ENCODE assay signal across 12 cellular contexts in the genomic region with DNA sequence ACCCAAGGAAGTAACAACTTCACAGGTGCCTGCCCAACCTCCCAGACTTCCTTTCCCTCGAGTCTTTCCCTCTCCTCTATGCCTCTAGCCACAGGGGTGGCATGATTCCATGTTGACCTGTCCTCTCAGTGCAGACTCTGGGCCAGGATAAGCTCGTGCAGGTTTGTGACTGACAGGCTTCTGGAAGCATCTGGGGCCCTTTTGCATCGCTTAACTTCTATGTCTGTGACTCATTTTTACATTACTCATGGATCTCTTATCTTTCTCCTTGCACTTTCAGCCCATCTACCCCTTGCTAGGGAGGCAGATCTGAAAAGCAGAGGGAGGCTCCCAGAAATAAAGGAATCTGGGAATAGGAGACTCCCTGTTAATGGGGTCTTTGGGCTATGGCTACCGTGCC.
A peak's percentile ranks its signal among the peaks of the same experiment; 100 is the strongest.
DNase-seq lines count a peak whose midpoint lies in the region; ATAC-seq and TF ChIP-seq lines count a peak whose summit lies in the region.
"Had no signal": no experiment of that assay in that cellular context is flagged by ENCODE, and none has a peak within 500 bp of the region (broad histone marks: within the 10 kb centered on the region; RNA-seq: fewer than 3 reads in every experiment).

No MANE protein-coding gene starts in this region.

- peaks cover 49% of the 10 kb centered on the region for H3K36me3 Mint-ChIP-seq in activated T-helper 2 cell treated with anti-CD3 and anti-CD28 coated beads, Interferon-gamma antibody, Interleukin-2, Interleukin-4, amounts not matched to agents 10 μg/mL and 5 μg/mL and 100 μg/mL, durations not matched to agents 14 hours and 24 hours and 36 hours (ENCODE audit: low read depth)

- peak; percentile 88 for ATAC-seq in foreskin keratinocyte
- no peak for ATAC-seq in stimulated activated naive CD8-positive, alpha-beta T cell treated with anti-CD3 and anti-CD28 coated beads, Interleukin-15, amount 100 ng/mL, for 72 hours

- TF ChIP-seq CTCF in foreskin keratinocyte (conservative IDR thresholded peaks at IDR 0.05), result no peak

- DNase-seq in A172 (ENCODE audit: low spot score) (peak; percentile 79), HS-27A (ENCODE audit: low read depth) (peak; percentile 17), foreskin keratinocyte (peak; percentile 42 to 73), midbrain (lab: John Stamatoyannopoulos, UW) (no peak), medulla oblongata (ENCODE audit: extremely low spot score) (no peak), T1000 (lab: John Stamatoyannopoulos, UW) (no peak)
- no peak for DNase-seq in activated T-helper 2 cell treated with anti-CD3 and anti-CD28 coated beads, Interferon-gamma antibody, Interleukin-2, Interleukin-4, amounts not matched to agents 10 μg/mL and 5 μg/mL and 100 μg/mL, durations not matched to agents 14 hours and 24 hours and 36 hours (ENCODE audit: low spot score)
- no peak for DNase-seq in stimulated activated naive CD8-positive, alpha-beta T cell treated with anti-CD3 and anti-CD28 coated beads, Interleukin-15, amount 100 ng/mL, for 72 hours
- DNase-seq: NCI-H2171; stimulated activated CD4-positive, alpha-beta T cell treated with anti-CD3 and anti-CD28 coated beads, Interleukin-15, amount 100 ng/mL, for 24 hours; transverse colon had no signal

- peaks cover 14% of the 10 kb centered on the region for H3K9me3 Mint-ChIP-seq in activated T-helper 2 cell treated with anti-CD3 and anti-CD28 coated beads, Interferon-gamma antibody, Interleukin-2, Interleukin-4, amounts not matched to agents 10 μg/mL and 5 μg/mL and 100 μg/mL, durations not matched to agents 14 hours and 24 hours and 36 hours
- H3K9me3 Mint-ChIP-seq in stimulated activated naive CD8-positive, alpha-beta T cell treated with anti-CD3 and anti-CD28 coated beads, Interleukin-15, amount 100 ng/mL, for 72 hours, result peaks cover 6 to 10% of the 10 kb centered on the region in 2 donors

- H3K4me1 Mint-ChIP-seq in activated T-helper 2 cell treated with anti-CD3 and anti-CD28 coated beads, Interferon-gamma antibody, Interleukin-2, Interleukin-4, amounts not matched to agents 10 μg/mL and 5 μg/mL and 100 μg/mL, durations not matched to agents 14 hours and 24 hours and 36 hours (ENCODE audit: low read depth), result peaks cover 39% of the 10 kb centered on the region
- peaks cover 23% of the 10 kb centered on the region for H3K4me1 Mint-ChIP-seq in stimulated activated naive CD8-positive, alpha-beta T cell treated with anti-CD3 and anti-CD28 coated beads, Interleukin-15, amount 100 ng/mL, for 72 hours

- H3K27ac Mint-ChIP-seq in activated T-helper 2 cell treated with anti-CD3 and anti-CD28 coated beads, Interferon-gamma antibody, Interleukin-2, Interleukin-4, amounts not matched to agents 10 μg/mL and 5 μg/mL and 100 μg/mL, durations not matched to agents 14 hours and 24 hours and 36 hours, result peak overlapping the region; percentile 56
- peak overlapping the region in 1 of 2 donors; percentile 3 for H3K27ac Mint-ChIP-seq in stimulated activated naive CD8-positive, alpha-beta T cell treated with anti-CD3 and anti-CD28 coated beads, Interleukin-15, amount 100 ng/mL, for 72 hours

- H3K27me3 Mint-ChIP-seq in activated T-helper 2 cell treated with anti-CD3 and anti-CD28 coated beads, Interferon-gamma antibody, Interleukin-2, Interleukin-4, amounts not matched to agents 10 μg/mL and 5 μg/mL and 100 μg/mL, durations not matched to agents 14 hours and 24 hours and 36 hours (ENCODE audit: low read depth), result no peaks in the 10 kb centered on the region
- no peaks in the 10 kb centered on the region for H3K27me3 Mint-ChIP-seq in stimulated activated naive CD8-positive, alpha-beta T cell treated with anti-CD3 and anti-CD28 coated beads, Interleukin-15, amount 100 ng/mL, for 72 hours

- no peaks in the 10 kb centered on the region for H3K27me3 ChIP-seq in foreskin keratinocyte
- H3K27me3 ChIP-seq: adrenal gland, transverse colon had no signal

- intact Hi-C loops in activated T-helper 2 cell treated with anti-CD3 and anti-CD28 coated beads, Interferon-gamma antibody, Interleukin-2, Interleukin-4, amounts not matched to agents 10 μg/mL and 5 μg/mL and 100 μg/mL, durations not matched to agents 14 hours and 24 hours and 36 hours (cut with micrococcal nuclease), result loop anchor here (5.0 kb wide), 1 partner anchor 47 kb away; no protein-coding TSS in a partner anchor

- H3K4me1 ChIP-seq in foreskin keratinocyte, result no peaks in the 10 kb centered on the region

- H3K27ac ChIP-seq in foreskin keratinocyte, result no peak overlapping the region
- H3K27ac ChIP-seq: adrenal gland, transverse colon had no signal

- no peak overlapping the region for H3K4me3 Mint-ChIP-seq in activated T-helper 2 cell treated with anti-CD3 and anti-CD28 coated beads, Interferon-gamma antibody, Interleukin-2, Interleukin-4, amounts not matched to agents 10 μg/mL and 5 μg/mL and 100 μg/mL, durations not matched to agents 14 hours and 24 hours and 36 hours (ENCODE audit: low read depth)
- no peak overlapping the region for H3K4me3 Mint-ChIP-seq in stimulated activated naive CD8-positive, alpha-beta T cell treated with anti-CD3 and anti-CD28 coated beads, Interleukin-15, amount 100 ng/mL, for 72 hours

Comparison
In these comparisons a context has a peak if more than half of its experiments do, and no peak if none do; other contexts are left out.
1. DNase-seq: peak in A172 (single experiment), HS-27A (single experiment) and foreskin keratinocyte (2 of 2); none in activated T-helper 2 cell treated with anti-CD3 and anti-CD28 coated beads, Interferon-gamma antibody, Interleukin-2, Interleukin-4, amounts not matched to agents 10 μg/mL and 5 μg/mL and 100 μg/mL, durations not matched to agents 14 hours and 24 hours and 36 hours (single experiment), midbrain (single experiment), stimulated activated naive CD8-positive, alpha-beta T cell treated with anti-CD3 and anti-CD28 coated beads, Interleukin-15, amount 100 ng/mL, for 72 hours (0 of 2), medulla oblongata (single experiment) and T1000 (single experiment).